Comparison of ENCODE assay signal across 1 cellular context in the genomic region with DNA sequence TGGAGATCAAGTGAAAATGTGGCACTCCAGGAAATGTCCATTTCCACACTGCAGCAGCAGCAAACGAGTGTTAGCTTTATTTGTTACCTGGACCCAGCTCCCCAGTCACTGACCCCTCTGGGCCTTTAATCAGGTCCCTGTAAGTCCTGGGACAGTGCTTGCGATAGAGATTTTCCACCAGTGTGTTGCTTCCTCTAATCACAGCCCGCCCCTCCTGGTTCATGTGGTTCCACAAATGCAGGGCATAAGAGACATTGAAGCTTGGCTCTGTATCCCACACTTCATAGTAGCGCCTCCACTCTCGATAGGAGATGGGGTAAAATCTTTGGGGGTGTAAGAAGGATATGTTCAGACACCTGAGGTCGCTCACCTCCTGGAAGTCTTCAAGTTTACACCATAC.
TF ChIP-seq lines count a peak whose summit lies in the region.

No MANE protein-coding gene starts in this region.

TF ChIP-seq in IMR-90, 13 proteins besides CTCF, POLR2A, EP300 and RAD21:
- TF ChIP-seq FOS (IDR thresholded peaks at IDR 0.05; ENCODE audit: low read depth, low read length) (no peak), NFE2L2 (IDR thresholded peaks at IDR 0.05; ENCODE audit: low read depth, low read length) (no peak), RCOR1 (IDR thresholded peaks at IDR 0.05; ENCODE audit: insufficient replicate concordance, low read length) (no peak), ELK1 (IDR thresholded peaks at IDR 0.05; ENCODE audit: borderline replicate concordance, low read depth, low read length) (no peak), CHD1 (IDR thresholded peaks at IDR 0.05; ENCODE audit: low read depth, low read length) (no peak)
